Comparison of ENCODE assay signal across 25 cellular contexts in the genomic region with DNA sequence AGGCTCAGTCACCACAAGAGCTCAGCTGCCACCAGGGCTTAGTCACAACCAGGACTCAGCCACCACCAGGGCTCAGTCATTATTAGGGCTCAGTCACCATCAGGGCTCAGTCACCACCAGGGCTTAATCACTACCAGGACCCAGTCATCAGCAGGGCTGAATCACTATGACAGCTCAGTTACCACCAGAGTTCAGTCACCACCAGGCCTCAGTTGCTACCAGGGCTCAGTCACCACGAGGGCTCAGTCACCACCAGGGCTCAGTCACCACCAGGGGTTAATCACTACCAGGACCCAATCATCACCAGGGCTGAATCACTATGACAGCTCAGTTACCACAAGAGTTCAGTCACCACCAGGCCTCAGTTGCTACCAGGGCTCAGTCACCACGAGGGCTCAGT.
"Had no signal": no experiment of that assay in that cellular context is flagged by ENCODE, and none has a peak within 500 bp of the region (broad histone marks: within the 10 kb centered on the region; RNA-seq: fewer than 3 reads in every experiment).

No MANE protein-coding gene starts in this region.

- DNase-seq: activated CD4-positive, alpha-beta T cell treated with anti-CD3 and anti-CD28 coated beads, Interleukin-2, amount 50 U/mL, for 1 hour; activated CD8-positive, alpha-beta memory T cell treated with anti-CD3 and anti-CD28 coated beads, Interleukin-2, amount 50 U/mL, for 48 hours; activated effector memory CD4-positive, alpha-beta T cell treated with anti-CD3 and anti-CD28 coated beads, Interleukin-2, amount 50 U/mL, for 16 hours; activated naive CD4-positive, alpha-beta T cell treated with anti-CD3 and anti-CD28 coated beads, Interleukin-2, amount 10 ng/mL, durations not matched to agents 7 days and 5 days; endodermal cell; foreskin fibroblast; heart left ventricle; naive B cell; nucleus accumbens; pancreas; retina; stimulated activated CD4-positive, alpha-beta T cell treated with anti-CD3 and anti-CD28 coated beads, Interleukin-12 subunit alpha, Interleukin-12 subunit beta, amount 100 ng/mL, for 4 hours; stimulated activated CD4-positive, alpha-beta T cell treated with anti-CD3 and anti-CD28 coated beads, Interleukin-4, amount 100 ng/mL, for 4 hours; stimulated activated CD8-positive, alpha-beta memory T cell treated with anti-CD3 and anti-CD28 coated beads, Interleukin-4, amount 100 ng/mL, for 48 hours; stimulated activated naive B cell treated with anti-CD40 and anti-IgM and Interleukin-4, amounts not matched to agents 10 μg/mL and 1 μg/mL and 100 μg/mL, for 72 hours had no signal

- H3K27me3 ChIP-seq: pancreas, tibial nerve had no signal

- H3K36me3 Mint-ChIP-seq: activated naive CD4-positive, alpha-beta T cell treated with anti-CD3 and anti-CD28 coated beads, Interleukin-2, amount 10 ng/mL, durations not matched to agents 7 days and 5 days; mesothelial cell of epicardium; naive B cell; stimulated activated naive B cell treated with anti-CD40 and anti-IgM and Interleukin-4, amounts not matched to agents 10 μg/mL and 1 μg/mL and 100 μg/mL, for 72 hours had no signal

- H3K4me1 ChIP-seq: breast epithelium, heart left ventricle, pancreas, prostate gland, tibial nerve had no signal

- H3K4me3 ChIP-seq: breast epithelium, heart left ventricle, pancreas, prostate gland, skin epidermis, tibial nerve had no signal

- H3K27ac ChIP-seq: breast epithelium, heart left ventricle, pancreas, prostate gland, skin epidermis, tibial nerve had no signal

- H3K9me3 Mint-ChIP-seq: activated naive CD4-positive, alpha-beta T cell treated with anti-CD3 and anti-CD28 coated beads, Interleukin-2, amount 10 ng/mL, durations not matched to agents 7 days and 5 days; central memory CD8-positive, alpha-beta T cell; dendritic cell treated with granulocyte-macrophage colony-stimulating factor and Interleukin-4, amounts not matched to agents 40 ng/mL and 50 ng/mL, for 4 days; neural crest cell had no signal

- H3K36me3 ChIP-seq: breast epithelium, heart left ventricle, pancreas, prostate gland, tibial nerve had no signal

- H3K9me3 ChIP-seq: breast epithelium, heart left ventricle, pancreas, prostate gland had no signal

- H3K27ac Mint-ChIP-seq: activated naive CD4-positive, alpha-beta T cell treated with anti-CD3 and anti-CD28 coated beads, Interleukin-2, amount 10 ng/mL, durations not matched to agents 7 days and 5 days; dendritic cell treated with granulocyte-macrophage colony-stimulating factor and Interleukin-4, amounts not matched to agents 40 ng/mL and 50 ng/mL, for 4 days; endodermal cell; mesothelial cell of epicardium; naive B cell; stimulated activated naive B cell treated with anti-CD40 and anti-IgM and Interleukin-4, amounts not matched to agents 10 μg/mL and 1 μg/mL and 100 μg/mL, for 72 hours had no signal

- ATAC-seq: esophagus mucosa; heart left ventricle; pancreas; sciatic nerve; stimulated activated naive B cell treated with anti-CD40 and anti-IgM and Interleukin-4, amounts not matched to agents 10 μg/mL and 1 μg/mL and 100 μg/mL, for 72 hours had no signal

- H3K4me3 Mint-ChIP-seq: activated naive CD4-positive, alpha-beta T cell treated with anti-CD3 and anti-CD28 coated beads, Interleukin-2, amount 10 ng/mL, durations not matched to agents 7 days and 5 days; central memory CD8-positive, alpha-beta T cell; dendritic cell treated with granulocyte-macrophage colony-stimulating factor and Interleukin-4, amounts not matched to agents 40 ng/mL and 50 ng/mL, for 4 days; endodermal cell; mesothelial cell of epicardium; naive B cell; neural crest cell; stimulated activated naive B cell treated with anti-CD40 and anti-IgM and Interleukin-4, amounts not matched to agents 10 μg/mL and 1 μg/mL and 100 μg/mL, for 72 hours had no signal

- H3K4me1 Mint-ChIP-seq: activated naive CD4-positive, alpha-beta T cell treated with anti-CD3 and anti-CD28 coated beads, Interleukin-2, amount 10 ng/mL, durations not matched to agents 7 days and 5 days; central memory CD8-positive, alpha-beta T cell; endodermal cell; mesothelial cell of epicardium; naive B cell; stimulated activated naive B cell treated with anti-CD40 and anti-IgM and Interleukin-4, amounts not matched to agents 10 μg/mL and 1 μg/mL and 100 μg/mL, for 72 hours had no signal
